18 cellular contexts compared by ENCODE assay signal in the genomic region with DNA sequence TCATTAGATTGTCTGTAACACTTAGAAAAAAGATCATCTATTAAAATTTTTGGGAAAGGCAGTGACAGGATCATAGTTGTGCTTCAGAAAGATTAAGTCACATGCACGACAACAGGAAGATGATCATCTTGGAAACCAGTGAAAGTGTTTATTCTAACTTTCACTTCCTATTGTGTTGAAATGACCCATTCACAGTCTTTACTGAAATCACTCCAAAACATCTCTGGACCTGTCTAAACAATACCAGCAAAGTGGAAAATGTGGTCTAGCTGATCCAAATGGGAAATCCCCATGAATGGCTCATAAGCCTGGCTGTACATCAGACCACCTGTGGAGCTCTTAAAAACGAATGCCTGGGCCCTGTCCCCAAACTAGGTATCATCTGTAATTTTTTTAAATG.
DNase-seq lines count a peak whose midpoint lies in the region; ATAC-seq, FAIRE-seq and TF ChIP-seq lines count a peak whose summit lies in the region.
"Had no signal": no experiment of that assay in that cellular context is flagged by ENCODE, and none has a peak within 500 bp of the region (broad histone marks: within the 10 kb centered on the region; RNA-seq: fewer than 3 reads in every experiment).

No MANE protein-coding gene starts in this region.

- intact Hi-C loops in CD4-positive, alpha-beta memory T cell (cut with micrococcal nuclease), result no loop called here

- H3K27ac ChIP-seq in endodermal cell (ENCODE audit: low read depth, low read length), result no peak overlapping the region
- no peak overlapping the region for H3K27ac ChIP-seq in CD4-positive, alpha-beta memory T cell (ENCODE audit: low read depth, low read length)
- H3K27ac ChIP-seq: hepatocyte, neural progenitor cell, right lobe of liver had no signal

- H3K9me3 Mint-ChIP-seq in endodermal cell, result peaks cover 19% of the 10 kb centered on the region
- H3K9me3 Mint-ChIP-seq in CD4-positive, alpha-beta memory T cell, result peaks cover 0 to 14% (median 5%) of the 10 kb centered on the region in 8 donors

- FAIRE-seq in D721Med (lab: Jason Lieb, UNC), result no peak

- peak; percentile 92 for ATAC-seq in GM19463 (IDR thresholded peaks at IDR 0.05; ENCODE audit: unreplicated experiment)
- ATAC-seq in HG03432 (IDR thresholded peaks at IDR 0.05; ENCODE audit: unreplicated experiment), result peak; percentile 76
- ATAC-seq: esophagus mucosa, left lobe of liver, right lobe of liver had no signal

- CTCF ChIA-PET in CD4-positive, alpha-beta memory T cell (lab: Charles Lee; ENCODE audit: partially characterized antibody), result no interaction called here

- no peak overlapping the region for H3K4me3 ChIP-seq in endodermal cell (ENCODE audit: low read length)
- H3K4me3 ChIP-seq in CD4-positive, alpha-beta memory T cell (ENCODE audit: low read length in 2 of 2), result no peak overlapping the region
- H3K4me3 ChIP-seq: BLaER1 treated with 17β-estradiol and CSF1 and Interleukin-3, amounts not matched to agents 10 nM and 100 nM; hepatocyte; neural progenitor cell; right lobe of liver had no signal

- peaks cover 8% of the 10 kb centered on the region for H3K9me3 ChIP-seq in endodermal cell (ENCODE audit: control insufficient read depth, low read length)
- no peaks in the 10 kb centered on the region for H3K9me3 ChIP-seq in CD4-positive, alpha-beta memory T cell (ENCODE audit: control insufficient read depth in 1 of 2, low read length in 2 of 2)
- H3K9me3 ChIP-seq: right lobe of liver had no signal

- no peaks in the 10 kb centered on the region for H3K36me3 ChIP-seq in endodermal cell (ENCODE audit: control insufficient read depth, insufficient read depth, low read length)
- H3K36me3 ChIP-seq in CD4-positive, alpha-beta memory T cell (ENCODE audit: insufficient read depth, low read length), result no peaks in the 10 kb centered on the region
- H3K36me3 ChIP-seq: BLaER1 treated with 17β-estradiol and CSF1 and Interleukin-3, amounts not matched to agents 10 nM and 100 nM; neural progenitor cell; right lobe of liver had no signal

- H3K9ac ChIP-seq in endodermal cell (ENCODE audit: extremely low read depth, low read length, poor library complexity, severe bottlenecking), result no peak overlapping the region
- H3K9ac ChIP-seq: BLaER1 treated with 17β-estradiol and CSF1 and Interleukin-3, amounts not matched to agents 10 nM and 100 nM; neural progenitor cell had no signal

- no peak overlapping the region for H3K4me3 Mint-ChIP-seq in endodermal cell
- H3K4me3 Mint-ChIP-seq in CD4-positive, alpha-beta memory T cell, result no peak overlapping the region
- H3K4me3 Mint-ChIP-seq: neural progenitor cell had no signal

- H3K27ac Mint-ChIP-seq in endodermal cell, result no peak overlapping the region
- H3K27ac Mint-ChIP-seq in CD4-positive, alpha-beta memory T cell, result no peak overlapping the region
- H3K27ac Mint-ChIP-seq: neural progenitor cell had no signal

- in situ Hi-C loops in GM13977 (cut with MboI; ENCODE audit: low pct_unique_long_range_greater_than_20kb, low sequenced_read_pairs, unreplicated experiment), result no loop called here

- no peaks in the 10 kb centered on the region for H3K27me3 ChIP-seq in endodermal cell (ENCODE audit: control insufficient read depth, insufficient read depth, low read length, poor library complexity, severe bottlenecking)
- H3K27me3 ChIP-seq in CD4-positive, alpha-beta memory T cell (ENCODE audit: insufficient read depth, low read length), result no peaks in the 10 kb centered on the region
- H3K27me3 ChIP-seq: hepatocyte, neural progenitor cell, right lobe of liver had no signal

- peaks cover 5% of the 10 kb centered on the region for H3K27me3 Mint-ChIP-seq in endodermal cell (ENCODE audit: insufficient read depth)
- peaks cover 43 to 46% of the 10 kb centered on the region in 2 donors for H3K27me3 Mint-ChIP-seq in CD4-positive, alpha-beta memory T cell

- H3K36me3 Mint-ChIP-seq in endodermal cell (ENCODE audit: low read depth), result no peaks in the 10 kb centered on the region
- peaks cover 0 to 3% of the 10 kb centered on the region in 2 donors for H3K36me3 Mint-ChIP-seq in CD4-positive, alpha-beta memory T cell
- H3K36me3 Mint-ChIP-seq: neural progenitor cell had no signal

- 71% methylated on average over 2 of the region's 2 CpGs; no CpG with 5 or more reads in 1 of the 2 experiments for WGBS in endodermal cell (ENCODE audit: insufficient coverage in 1 of 2, insufficient read length in 1 of 2), 2 experiments

- TF ChIP-seq CTCF in GM13977 (IDR thresholded peaks at IDR 0.05; ENCODE audit: extremely low read depth, insufficient read depth, missing control alignments) (no peak), endodermal cell (conservative IDR thresholded peaks at IDR 0.05) (no peak), D721Med (IDR thresholded peaks at IDR 0.05; ENCODE audit: insufficient read depth, missing control alignments) (no peak)

- no peaks in the 10 kb centered on the region for H3K4me1 Mint-ChIP-seq in endodermal cell
- H3K4me1 Mint-ChIP-seq in CD4-positive, alpha-beta memory T cell, result no peaks in the 10 kb centered on the region
- H3K4me1 Mint-ChIP-seq: neural progenitor cell had no signal

- H3K4me1 ChIP-seq in endodermal cell (ENCODE audit: control insufficient read depth, insufficient read depth, low read length), result no peaks in the 10 kb centered on the region
- no peaks in the 10 kb centered on the region for H3K4me1 ChIP-seq in CD4-positive, alpha-beta memory T cell (ENCODE audit: insufficient read depth, low read length)
- H3K4me1 ChIP-seq: neural progenitor cell, right lobe of liver had no signal

- DNase-seq in GM13977 (ENCODE audit: low spot score) (peak; percentile 16), endodermal cell (peak; percentile 4), NCI-H2171 (lab: John Stamatoyannopoulos, UW) (no peak), NCI-H1417 treated with DMSO at 0.1 percent for 48 hours (lab: John Stamatoyannopoulos, UW) (no peak), D721Med (ENCODE audit: insufficient read length, low spot score) (no peak)
- no peak for DNase-seq in CD4-positive, alpha-beta memory T cell
- DNase-seq: activated CD4-positive, alpha-beta T cell treated with anti-CD3 and anti-CD28 coated beads, Interleukin-2, amount 50 U/mL, for 4 hours; NCI-H1436; NCI-H524 treated with DMSO at 0.1 percent for 48 hours; right lobe of liver; T-helper 9 cell had no signal

- POLR2A ChIA-PET in CD4-positive, alpha-beta memory T cell (lab: Charles Lee; ENCODE audit: partially characterized antibody), result no interaction called here

Comparison
In these comparisons a context has a peak if more than half of its experiments do, and no peak if none do; other contexts are left out.
1. DNase-seq: peak in GM13977 (single experiment) and endodermal cell (single experiment); none in NCI-H2171 (single experiment), NCI-H1417 treated with DMSO at 0.1 percent for 48 hours (single experiment), CD4-positive, alpha-beta memory T cell (0 of 5) and D721Med (single experiment).